41 cellular contexts compared by ENCODE assay signal in the genomic region with DNA sequence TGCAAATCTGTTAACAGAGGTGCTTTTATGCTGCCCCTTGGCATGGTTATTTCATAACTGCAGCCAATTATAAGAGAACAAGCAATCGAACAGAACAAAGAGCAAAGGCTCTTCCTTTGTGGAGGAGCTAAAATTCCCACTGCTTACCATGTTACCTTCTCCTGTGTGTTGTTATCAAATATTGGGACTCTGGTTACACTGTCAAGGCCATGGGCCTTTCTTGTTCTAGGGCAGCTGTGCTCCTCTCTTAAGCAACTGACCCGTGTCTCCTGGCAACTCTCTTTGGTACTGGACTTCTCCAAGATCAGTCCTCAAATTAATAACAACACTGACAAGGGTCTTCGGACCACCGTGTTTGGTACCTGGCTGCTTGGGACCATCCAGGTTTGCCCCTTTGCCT. TPM values are rescaled to one million over a fixed set of nuclear protein-coding genes. Genes with fewer than 3 reads are reported as not detected.
"Had no signal": no experiment of that assay in that cellular context is flagged by ENCODE, and none has a peak within 500 bp of the region (broad histone marks: within the 10 kb centered on the region; RNA-seq: fewer than 3 reads in every experiment).

No MANE protein-coding gene starts in this region.

- H3K9me3 Mint-ChIP-seq: activated B cell treated with CpG ODN at 0.5 μM for 24 hours; activated CD4-positive, alpha-beta memory T cell treated with anti-CD3 and anti-CD28 coated beads for 36 hours; activated CD4-positive, alpha-beta T cell treated with anti-CD3 and anti-CD28 coated beads, Interleukin-2, amount 10 ng/mL, durations not matched to agents 24 days and 14 days; activated CD8-positive, alpha-beta T cell treated with anti-CD3 and anti-CD28 coated beads for 36 hours; activated naive CD4-positive, alpha-beta T cell treated with anti-CD3 and anti-CD28 coated beads for 36 hours; activated naive CD4-positive, alpha-beta T cell treated with anti-CD3 and anti-CD28 coated beads, Interleukin-2, amount 50 U/mL, for 72 hours; activated naive CD8-positive, alpha-beta T cell treated with anti-CD3 and anti-CD28 coated beads for 36 hours; activated T-cell treated with anti-CD3 and anti-CD28 coated beads, Interleukin-2, amount 50 U/mL, for 4 hours; activated T-cell treated with anti-CD3 and anti-CD28 coated beads, Interleukin-2, amount 50 U/mL, for 72 hours; activated T-helper 1 cell treated with anti-CD3 and anti-CD28 coated beads, Interleukin-12 subunit alpha, Interleukin-12 subunit beta, Interleukin-2, Interleukin-4 antibody, amounts not matched to agents 30 ng/mL and 10 ng/mL and 1 ng/mL, durations not matched to agents 14 hours and 24 hours and 36 hours; activated T-helper 17 cell treated with anti-CD3 and anti-CD28 coated beads, Interleukin-2, amount 50 U/mL, for 72 hours; central memory CD8-positive, alpha-beta T cell; T-helper 1 cell treated with Interleukin-12 subunit alpha and Interleukin-12 subunit beta and Interleukin-4 antibody, amounts not matched to agents 30 μg/mL and 1 μg/mL, for 36 hours; T-helper 2 cell treated with Interferon-gamma antibody and Interleukin-4, amounts not matched to agents 5 μg/mL and 100 μg/mL, for 36 hours had no signal

- H3K36me3 Mint-ChIP-seq: activated CD4-positive, alpha-beta memory T cell treated with anti-CD3 and anti-CD28 coated beads for 36 hours; activated naive CD4-positive, alpha-beta T cell treated with anti-CD3 and anti-CD28 coated beads, Interleukin-2, amount 50 U/mL, for 72 hours; activated naive CD8-positive, alpha-beta T cell treated with anti-CD3 and anti-CD28 coated beads for 36 hours had no signal

- H3K4me3 Mint-ChIP-seq: activated B cell treated with CpG ODN at 0.5 μM for 24 hours; activated CD4-positive, alpha-beta memory T cell treated with anti-CD3 and anti-CD28 coated beads for 36 hours; activated CD4-positive, alpha-beta T cell treated with anti-CD3 and anti-CD28 coated beads, Interleukin-2, amount 10 ng/mL, durations not matched to agents 24 days and 14 days; activated CD8-positive, alpha-beta T cell treated with anti-CD3 and anti-CD28 coated beads for 36 hours; activated naive CD4-positive, alpha-beta T cell treated with anti-CD3 and anti-CD28 coated beads for 36 hours; activated naive CD8-positive, alpha-beta T cell treated with anti-CD3 and anti-CD28 coated beads for 36 hours; activated T-cell treated with anti-CD3 and anti-CD28 coated beads, Interleukin-2, amount 50 U/mL, for 4 hours; activated T-cell treated with anti-CD3 and anti-CD28 coated beads, Interleukin-2, amount 50 U/mL, for 72 hours; activated T-helper 1 cell treated with anti-CD3 and anti-CD28 coated beads, Interleukin-12 subunit alpha, Interleukin-12 subunit beta, Interleukin-2, Interleukin-4 antibody, amounts not matched to agents 30 ng/mL and 10 ng/mL and 1 ng/mL, durations not matched to agents 14 hours and 24 hours and 36 hours; activated T-helper 17 cell treated with anti-CD3 and anti-CD28 coated beads, Interleukin-2, amount 50 U/mL, for 72 hours; central memory CD8-positive, alpha-beta T cell; T-helper 1 cell treated with Interleukin-12 subunit alpha and Interleukin-12 subunit beta and Interleukin-4 antibody, amounts not matched to agents 30 μg/mL and 1 μg/mL, for 36 hours; T-helper 2 cell treated with Interferon-gamma antibody and Interleukin-4, amounts not matched to agents 5 μg/mL and 100 μg/mL, for 36 hours had no signal

- H3K9me3 ChIP-seq: adrenal gland, body of pancreas, breast epithelium had no signal

- DNase-seq: activated B cell treated with CpG ODN at 0.5 μM for 24 hours; activated CD4-positive, alpha-beta memory T cell treated with anti-CD3 and anti-CD28 coated beads for 36 hours; activated CD4-positive, alpha-beta T cell treated with anti-CD3 and anti-CD28 coated beads for 4 hours; activated CD4-positive, alpha-beta T cell treated with anti-CD3 and anti-CD28 coated beads, Interleukin-2, amount 10 ng/mL, durations not matched to agents 24 days and 14 days; activated CD4-positive, alpha-beta T cell treated with anti-CD3 and anti-CD28 coated beads, Interleukin-2, amount 50 U/mL, for 1 hour; activated CD4-positive, alpha-beta T cell treated with anti-CD3 and anti-CD28 coated beads, Interleukin-2, amount 50 U/mL, for 4 hours; activated CD4-positive, CD25-positive, alpha-beta regulatory T cell treated with anti-CD3 and anti-CD28 coated beads, Interleukin-2, amount 50 U/mL, for 72 hours; activated CD8-positive, alpha-beta memory T cell treated with anti-CD3 and anti-CD28 coated beads, Interleukin-2, amount 50 U/mL, for 4 hours; activated CD8-positive, alpha-beta T cell treated with anti-CD3 and anti-CD28 coated beads for 36 hours; activated effector memory CD4-positive, alpha-beta T cell treated with anti-CD3 and anti-CD28 coated beads, Interleukin-2, amount 50 U/mL, for 16 hours; activated gamma-delta T cell treated with Interleukin-2 at 50 U/mL for 16 hours; activated naive CD4-positive, alpha-beta T cell; activated naive CD4-positive, alpha-beta T cell treated with anti-CD3 and anti-CD28 coated beads for 36 hours; activated naive CD4-positive, alpha-beta T cell treated with anti-CD3 and anti-CD28 coated beads, Interleukin-2, amount 50 U/mL, for 16 hours; activated naive CD8-positive, alpha-beta T cell treated with anti-CD3 and anti-CD28 coated beads for 36 hours; activated T-cell treated with anti-CD3 and anti-CD28 coated beads for 4 hours; activated T-cell treated with anti-CD3 and anti-CD28 coated beads, Interleukin-2, amount 50 U/mL, for 1 hour; activated T-cell treated with anti-CD3 and anti-CD28 coated beads, Interleukin-2, amount 50 U/mL, for 4 hours; activated T-cell treated with anti-CD3 and anti-CD28 coated beads, Interleukin-2, amount 50 U/mL, for 72 hours; amniotic stem cell; brain microvascular endothelial cell; caudate nucleus; cerebellar nuclear complex; T-helper 1 cell; T-helper 2 cell; T-helper 9 cell had no signal

- ATAC-seq: activated CD8-positive, alpha-beta T cell treated with anti-CD3 and anti-CD28 coated beads for 36 hours; activated naive CD4-positive, alpha-beta T cell treated with anti-CD3 and anti-CD28 coated beads, Interleukin-2, amount 50 U/mL, for 72 hours; activated T-cell treated with anti-CD3 and anti-CD28 coated beads, Interleukin-2, amount 50 U/mL, for 4 hours; activated T-cell treated with anti-CD3 and anti-CD28 coated beads, Interleukin-2, amount 50 U/mL, for 72 hours; activated T-helper 17 cell treated with anti-CD3 and anti-CD28 coated beads, Interleukin-2, amount 50 U/mL, for 72 hours; body of pancreas had no signal

- H3K27ac Mint-ChIP-seq: activated B cell treated with CpG ODN at 0.5 μM for 24 hours; activated CD4-positive, alpha-beta memory T cell treated with anti-CD3 and anti-CD28 coated beads for 36 hours; activated CD4-positive, alpha-beta T cell treated with anti-CD3 and anti-CD28 coated beads, Interleukin-2, amount 10 ng/mL, durations not matched to agents 24 days and 14 days; activated CD8-positive, alpha-beta T cell treated with anti-CD3 and anti-CD28 coated beads for 36 hours; activated naive CD4-positive, alpha-beta T cell treated with anti-CD3 and anti-CD28 coated beads for 36 hours; activated naive CD4-positive, alpha-beta T cell treated with anti-CD3 and anti-CD28 coated beads, Interleukin-2, amount 50 U/mL, for 72 hours; activated naive CD8-positive, alpha-beta T cell treated with anti-CD3 and anti-CD28 coated beads for 36 hours; activated T-cell treated with anti-CD3 and anti-CD28 coated beads, Interleukin-2, amount 50 U/mL, for 72 hours; activated T-helper 1 cell treated with anti-CD3 and anti-CD28 coated beads, Interleukin-12 subunit alpha, Interleukin-12 subunit beta, Interleukin-2, Interleukin-4 antibody, amounts not matched to agents 30 ng/mL and 10 ng/mL and 1 ng/mL, durations not matched to agents 14 hours and 24 hours and 36 hours; activated T-helper 17 cell treated with anti-CD3 and anti-CD28 coated beads, Interleukin-2, amount 50 U/mL, for 72 hours; T-helper 1 cell treated with Interleukin-12 subunit alpha and Interleukin-12 subunit beta and Interleukin-4 antibody, amounts not matched to agents 30 μg/mL and 1 μg/mL, for 36 hours; T-helper 2 cell treated with Interferon-gamma antibody and Interleukin-4, amounts not matched to agents 5 μg/mL and 100 μg/mL, for 36 hours had no signal

- H3K4me3 ChIP-seq: adrenal gland, body of pancreas, breast epithelium had no signal

- H3K27me3 ChIP-seq: adrenal gland, body of pancreas, brain microvascular endothelial cell had no signal

- H3K27me3 Mint-ChIP-seq: activated B cell treated with CpG ODN at 0.5 μM for 24 hours; activated CD4-positive, alpha-beta memory T cell treated with anti-CD3 and anti-CD28 coated beads for 36 hours; activated CD4-positive, alpha-beta T cell treated with anti-CD3 and anti-CD28 coated beads, Interleukin-2, amount 10 ng/mL, durations not matched to agents 24 days and 14 days; activated CD8-positive, alpha-beta T cell treated with anti-CD3 and anti-CD28 coated beads for 36 hours; activated naive CD8-positive, alpha-beta T cell treated with anti-CD3 and anti-CD28 coated beads for 36 hours; activated T-helper 17 cell treated with anti-CD3 and anti-CD28 coated beads, Interleukin-2, amount 50 U/mL, for 72 hours; central memory CD8-positive, alpha-beta T cell had no signal

- H3K4me1 ChIP-seq: breast epithelium had no signal

- H3K27ac ChIP-seq: adrenal gland, body of pancreas, brain microvascular endothelial cell, breast epithelium, VCaP had no signal

- H3K36me3 ChIP-seq: adrenal gland, brain microvascular endothelial cell, breast epithelium had no signal

- FAIRE-seq: astrocyte, TTC549 had no signal

RNA-seq across cellular contexts. Expression of a gene that starts 12.1 kb away (rescaled TPM):
- total RNA-seq: activated B cell treated with CpG ODN at 0.5 μM for 24 hours; activated CD4-positive, alpha-beta memory T cell treated with anti-CD3 and anti-CD28 coated beads for 36 hours; activated CD4-positive, alpha-beta T cell treated with anti-CD3 and anti-CD28 coated beads, Interleukin-2, amount 10 ng/mL, durations not matched to agents 24 days and 14 days; activated CD8-positive, alpha-beta memory T cell treated with anti-CD3 and anti-CD28 coated beads for 36 hours; activated CD8-positive, alpha-beta T cell treated with anti-CD3 and anti-CD28 coated beads for 36 hours; activated naive CD4-positive, alpha-beta T cell treated with anti-CD3 and anti-CD28 coated beads for 36 hours; activated naive CD4-positive, alpha-beta T cell treated with anti-CD3 and anti-CD28 coated beads, Interleukin-2, amount 50 U/mL, for 72 hours; activated naive CD8-positive, alpha-beta T cell treated with anti-CD3 and anti-CD28 coated beads for 36 hours; activated T-cell treated with anti-CD3 and anti-CD28 coated beads, Interleukin-2, amount 50 U/mL, for 4 hours; activated T-cell treated with anti-CD3 and anti-CD28 coated beads, Interleukin-2, amount 50 U/mL, for 72 hours; activated T-helper 1 cell treated with anti-CD3 and anti-CD28 coated beads, Interleukin-12 subunit alpha, Interleukin-12 subunit beta, Interleukin-2, Interleukin-4 antibody, amounts not matched to agents 30 ng/mL and 10 ng/mL and 1 ng/mL, durations not matched to agents 14 hours and 24 hours and 36 hours; activated T-helper 17 cell treated with anti-CD3 and anti-CD28 coated beads, Interleukin-2, amount 50 U/mL, for 72 hours; adrenal gland; aorta; astrocyte; body of pancreas; breast epithelium; chondrocyte had no signal
- polyA plus RNA-seq: adrenal gland, aorta had no signal

RNA-seq across cellular contexts. Expression of a gene that starts 50.4 kb away (rescaled TPM):
- total RNA-seq: activated B cell treated with CpG ODN at 0.5 μM for 24 hours; activated CD4-positive, alpha-beta memory T cell treated with anti-CD3 and anti-CD28 coated beads for 36 hours; activated CD4-positive, alpha-beta T cell treated with anti-CD3 and anti-CD28 coated beads, Interleukin-2, amount 10 ng/mL, durations not matched to agents 24 days and 14 days; activated CD8-positive, alpha-beta memory T cell treated with anti-CD3 and anti-CD28 coated beads for 36 hours; activated CD8-positive, alpha-beta T cell treated with anti-CD3 and anti-CD28 coated beads for 36 hours; activated naive CD4-positive, alpha-beta T cell treated with anti-CD3 and anti-CD28 coated beads for 36 hours; activated naive CD4-positive, alpha-beta T cell treated with anti-CD3 and anti-CD28 coated beads, Interleukin-2, amount 50 U/mL, for 72 hours; activated naive CD8-positive, alpha-beta T cell treated with anti-CD3 and anti-CD28 coated beads for 36 hours; activated T-cell treated with anti-CD3 and anti-CD28 coated beads, Interleukin-2, amount 50 U/mL, for 4 hours; activated T-cell treated with anti-CD3 and anti-CD28 coated beads, Interleukin-2, amount 50 U/mL, for 72 hours; activated T-helper 1 cell treated with anti-CD3 and anti-CD28 coated beads, Interleukin-12 subunit alpha, Interleukin-12 subunit beta, Interleukin-2, Interleukin-4 antibody, amounts not matched to agents 30 ng/mL and 10 ng/mL and 1 ng/mL, durations not matched to agents 14 hours and 24 hours and 36 hours; activated T-helper 17 cell treated with anti-CD3 and anti-CD28 coated beads, Interleukin-2, amount 50 U/mL, for 72 hours; adrenal gland; aorta; astrocyte; body of pancreas; breast epithelium; chondrocyte had no signal
- polyA plus RNA-seq: adrenal gland, aorta had no signal
